In genomic region chr22:21580623-21581007, GRCh38 we compare ENCODE assay signal across 14 cellular contexts. TPM values are rescaled to one million over a fixed set of nuclear protein-coding genes. Genes with fewer than 3 reads are reported as not detected.
DNase-seq lines count a peak whose midpoint lies in the region; ATAC-seq, FAIRE-seq and TF ChIP-seq lines count a peak whose summit lies in the region.
"Not testable (repeated sequence)": the region's sequence is repeated elsewhere in the genome, so short reads cannot be mapped to it uniquely, and the experiment has no call there.
"Had no signal": no experiment of that assay in that cellular context is flagged by ENCODE, and none has a peak within 500 bp of the region (broad histone marks: within the 10 kb centered on the region; RNA-seq: fewer than 3 reads in every experiment).

No MANE protein-coding gene starts in this region.

- ATAC-seq in CD4-positive, alpha-beta T cell (ENCODE audit: poor library complexity); K562; effector memory CD8-positive, alpha-beta T cell (replicated peaks); natural killer cell treated with Interleukin-12 subunit alpha and Interleukin-12 subunit beta and Interleukin-15 and Interleukin-18, amount 100 ng/mL, for 72 hours: not testable (repeated sequence)

- TF ChIP-seq CTCF in C4-2B (conservative IDR thresholded peaks at IDR 0.05); CD4-positive, alpha-beta T cell (IDR thresholded peaks at IDR 0.05); VCaP (conservative IDR thresholded peaks at IDR 0.05); K562 (IDR thresholded peaks at IDR 0.05 in 2 of 3, conservative IDR thresholded peaks at IDR 0.05 in 1 of 3; ENCODE audit: insufficient read depth in 2 of 3, low read depth in 1 of 3, low read length in 3 of 3); osteocyte (IDR thresholded peaks at IDR 0.05); prostate gland (IDR thresholded peaks at IDR 0.05): not testable (repeated sequence)

- not testable (repeated sequence) for DNase-seq in CD4-positive, alpha-beta T cell; K562 (ENCODE audit: extremely low read depth in 1 of 4, low spot score in 3 of 4); effector memory CD8-positive, alpha-beta T cell; natural killer cell treated with Interleukin-12 subunit alpha and Interleukin-12 subunit beta and Interleukin-15 and Interleukin-18, amount 100 ng/mL, for 72 hours (ENCODE audit: low spot score); osteocyte (ENCODE audit: extremely low spot score, unreplicated experiment); prostate gland (ENCODE audit: low spot score)

- not testable (repeated sequence) for TF ChIP-seq POLR2A in K562 (conservative IDR thresholded peaks at IDR 0.05); prostate gland (IDR thresholded peaks at IDR 0.05)

- peaks cover 10 to 16% of the 10 kb centered on the region in 2 experiments; a peak in 3 of 5 replicates for H3K4me1 ChIP-seq in K562 (replicated peaks in 1 of 2; ENCODE audit: control insufficient read depth in 2 of 2, insufficient read depth in 2 of 2, low read length in 2 of 2)
- H3K4me1 ChIP-seq in prostate gland (replicated peaks), result peaks cover 25% of the 10 kb centered on the region

- not testable (repeated sequence) for H3K4me3 ChIP-seq in K562, prostate gland

- peaks cover 29% of the 10 kb centered on the region for H3K36me3 Mint-ChIP-seq in CD4-positive, alpha-beta T cell (ENCODE audit: low read depth)
- peaks cover 31% of the 10 kb centered on the region for H3K36me3 Mint-ChIP-seq in effector memory CD8-positive, alpha-beta T cell (ENCODE audit: insufficient read depth)
- not testable (repeated sequence) for H3K36me3 Mint-ChIP-seq in natural killer cell treated with Interleukin-12 subunit alpha and Interleukin-12 subunit beta and Interleukin-15 and Interleukin-18, amount 100 ng/mL, for 72 hours; osteocyte (ENCODE audit: unreplicated experiment)

- intact Hi-C loops in CD4-positive, alpha-beta T cell (cut with DNase I, micrococcal nuclease); K562 (cut with micrococcal nuclease); prostate gland (cut with DNase I): not testable (repeated sequence)

- peaks cover 58% of the 10 kb centered on the region for H3K36me3 ChIP-seq in K562 (ENCODE audit: control insufficient read depth, insufficient read depth, low read length)
- not testable (repeated sequence) for H3K36me3 ChIP-seq in prostate gland

- 69% methylated on average over 9 of the region's 9 CpGs for WGBS in K562 (ENCODE audit: insufficient coverage, low coverage, missing lambda C conversion rate)
- 91% methylated on average over 9 of the region's 9 CpGs for WGBS in prostate gland

- not testable (repeated sequence) for TF ChIP-seq EP300 in K562 (IDR thresholded peaks at IDR 0.05; ENCODE audit: low read length)

- not testable (repeated sequence) for BruUV-seq in K562 (replicated peaks; lab: Mats Ljungman, UMichigan)

- CTCF ChIA-PET in CD4-positive, alpha-beta T cell (lab: Charles Lee); K562 (lab: Yijun Ruan, JAX; ENCODE audit: low intra/inter-chr PET ratio): not testable (repeated sequence)

- peaks cover 68% of the 10 kb centered on the region for H4K20me1 ChIP-seq in K562 (replicated peaks; ENCODE audit: control insufficient read depth, insufficient read depth, low read length)

- peaks cover 32% of the 10 kb centered on the region for H3K9me1 ChIP-seq in K562 (ENCODE audit: control insufficient read depth, insufficient read depth, low read length)

- H2AFZ ChIP-seq in K562 (ENCODE audit: low read depth, low read length), result not testable (repeated sequence)

- in situ Hi-C loops in K562 (cut with MboI), result not testable (repeated sequence)

- H3K9me3 Mint-ChIP-seq in CD4-positive, alpha-beta T cell; effector memory CD8-positive, alpha-beta T cell; natural killer cell treated with Interleukin-12 subunit alpha and Interleukin-12 subunit beta and Interleukin-15 and Interleukin-18, amount 100 ng/mL, for 72 hours; osteocyte (ENCODE audit: unreplicated experiment): not testable (repeated sequence)

- not testable (repeated sequence) for H3K27me3 Mint-ChIP-seq in CD4-positive, alpha-beta T cell; effector memory CD8-positive, alpha-beta T cell; natural killer cell treated with Interleukin-12 subunit alpha and Interleukin-12 subunit beta and Interleukin-15 and Interleukin-18, amount 100 ng/mL, for 72 hours; osteocyte (ENCODE audit: unreplicated experiment)

- H3K4me2 ChIP-seq in K562 (ENCODE audit: insufficient read depth, low read length), result not testable (repeated sequence)

- H3K9ac ChIP-seq in K562 (ENCODE audit: insufficient read depth in 1 of 2, low read depth in 2 of 2, low read length in 2 of 2), result not testable (repeated sequence)

- H3K4me1 Mint-ChIP-seq in CD4-positive, alpha-beta T cell (ENCODE audit: low read depth), result peaks cover 54% of the 10 kb centered on the region
- H3K4me1 Mint-ChIP-seq in effector memory CD8-positive, alpha-beta T cell (ENCODE audit: low read depth in 2 of 2), result peaks cover 44 to 66% of the 10 kb centered on the region in 2 donors
- peaks cover 47 to 49% of the 10 kb centered on the region in 2 donors for H3K4me1 Mint-ChIP-seq in natural killer cell treated with Interleukin-12 subunit alpha and Interleukin-12 subunit beta and Interleukin-15 and Interleukin-18, amount 100 ng/mL, for 72 hours (ENCODE audit: low read depth in 2 of 2)
- H3K4me1 Mint-ChIP-seq in osteocyte (ENCODE audit: unreplicated experiment), result peaks cover 19% of the 10 kb centered on the region

- H3K79me2 ChIP-seq in K562 (ENCODE audit: control insufficient read depth, insufficient read depth, low read length), result peaks cover 97% of the 10 kb centered on the region

- not testable (repeated sequence) for FAIRE-seq in K562 (lab: Jason Lieb, UNC)

- not testable (repeated sequence) for H3K27me3 ChIP-seq in CD4-positive, alpha-beta T cell (ENCODE audit: control insufficient read depth, insufficient read depth, low read length); K562 (ENCODE audit: control insufficient read depth in 2 of 2, insufficient read depth in 2 of 2, low read length in 2 of 2); prostate gland (replicated peaks; ENCODE audit: insufficient read depth)

- TF ChIP-seq RAD21 in K562 (CRISPR knock-in tag; conservative IDR thresholded peaks at IDR 0.05 in 1 of 2, IDR thresholded peaks at IDR 0.05 in 1 of 2), result not testable (repeated sequence)

- H3K27ac Mint-ChIP-seq in CD4-positive, alpha-beta T cell, result peak overlapping the region; percentile 12
- H3K27ac Mint-ChIP-seq in effector memory CD8-positive, alpha-beta T cell, result peak overlapping the region; percentile 22 to 85
- H3K27ac Mint-ChIP-seq in natural killer cell treated with Interleukin-12 subunit alpha and Interleukin-12 subunit beta and Interleukin-15 and Interleukin-18, amount 100 ng/mL, for 72 hours, result peak overlapping the region in 1 of 2 donors; percentile 80
- H3K27ac Mint-ChIP-seq in osteocyte (ENCODE audit: unreplicated experiment), result peak overlapping the region; percentile 10

- POLR2A ChIA-PET in CD4-positive, alpha-beta T cell (lab: Charles Lee), result not testable (repeated sequence)
- POLR2A ChIA-PET in K562 (lab: Yijun Ruan, JAX), result interaction anchor here (0.5 to 76.8 kb wide), 4 partner anchors 8 to 380 kb away, joined by 3 to 4622 read pairs (median 22); partner anchors contain the start of genes CCDC116, SDF2L1 and YDJC

- H3K27ac ChIP-seq in C4-2B (peak overlapping the region; percentile 76), VCaP (peak overlapping the region; percentile 82), prostate gland (peak overlapping the region; percentile 40 to 54)
- H3K27ac ChIP-seq in CD4-positive, alpha-beta T cell (ENCODE audit: low read depth, low read length); K562 (ENCODE audit: extremely low read depth, low read depth, low read length): not testable (repeated sequence)

- H3K4me3 Mint-ChIP-seq in CD4-positive, alpha-beta T cell; osteocyte (ENCODE audit: unreplicated experiment): not testable (repeated sequence)
- H3K4me3 Mint-ChIP-seq in effector memory CD8-positive, alpha-beta T cell, result peak overlapping the region; percentile 42 to 57
- peak overlapping the region; percentile 48 for H3K4me3 Mint-ChIP-seq in natural killer cell treated with Interleukin-12 subunit alpha and Interleukin-12 subunit beta and Interleukin-15 and Interleukin-18, amount 100 ng/mL, for 72 hours

- H3K9me3 ChIP-seq in CD4-positive, alpha-beta T cell (ENCODE audit: control insufficient read depth, low read length); K562 (replicated peaks; ENCODE audit: control insufficient read depth, insufficient read depth, low read depth, low read length); prostate gland: not testable (repeated sequence)

RNA-seq across cellular contexts. Expression of gene UBE2L3, which starts 13.1 kb away (rescaled TPM):
- total RNA-seq in CD4-positive, alpha-beta T cell, result 10 to 100 TPM; 18.7 TPM
- 76.2 and 94.2 TPM in 2 replicates for total RNA-seq in K562 (2011; cell fraction: chromatin; rRNA removed; ENCODE audit: low replicate concordance)
- total RNA-seq in K562 (2011; cell fraction: nucleolus; rRNA removed), result 66.2 and 75.7 TPM in 2 replicates
- 78.4 and 92.8 TPM in 2 replicates for total RNA-seq in K562 (2011; cell fraction: nucleoplasm; rRNA removed)
- 215 and 275 TPM in 2 replicates for total RNA-seq in K562 (2014; rRNA removed)
- 285 and 298 TPM in 2 replicates for total RNA-seq in K562 (2014; rRNA removed; fragmentation: Illumina TruSeq; extraction: Trizol)
- 335 and 354 TPM in 2 replicates for total RNA-seq in K562 (2015; rRNA removed; fragmentation: Illumina TruSeq; extraction: Trizol)
- 240 TPM in 2 replicates for total RNA-seq in K562 (2021)
- polyA plus RNA-seq in K562 (2011; rRNA removed), result 206 and 218 TPM in 2 replicates
- polyA plus RNA-seq in K562 (2011; cell fraction: cytosol; rRNA removed), result 145 and 195 TPM in 2 replicates
- polyA plus RNA-seq in K562 (2011; cell fraction: nucleus; rRNA removed), result 56.6 and 72.9 TPM in 2 replicates
- polyA plus RNA-seq in K562 (2012), result 253 and 378 TPM in 2 replicates
- polyA plus RNA-seq in K562 (2014; fragmentation: Illumina TruSeq; extraction: Trizol), result 493 and 580 TPM in 2 replicates
- 100 to 1,000 TPM; 575 to 625 TPM for polyA plus RNA-seq in K562 (2014; fragmentation: Nextera tagmentation; extraction: Ambion mirVana)
- polyA plus RNA-seq in K562 (2014; rRNA removed), result 266 and 269 TPM in 2 replicates
- 172 and 189 TPM in 2 replicates for polyA minus RNA-seq in K562 (2011; rRNA and poly(A)+ RNA removed)
- polyA minus RNA-seq in K562 (2011; cell fraction: cytosol; rRNA and poly(A)+ RNA removed), result 89.8 and 112 TPM in 2 replicates
- polyA minus RNA-seq in K562 (2011; cell fraction: nucleus; rRNA and poly(A)+ RNA removed), result 25.2 and 45.9 TPM in 2 replicates
- total RNA-seq in natural killer cell treated with Interleukin-12 subunit alpha and Interleukin-12 subunit beta and Interleukin-15 and Interleukin-18, amount 100 ng/mL, for 72 hours, result 100 to 1,000 TPM in 1 of 2 donors, 10 to 100 TPM in 1; 86.3 to 114 TPM
- 57.1 and 57.9 TPM in 2 replicates for total RNA-seq in osteocyte
- total RNA-seq in prostate gland, result 10 to 100 TPM; 61.7 to 78.1 TPM

RNA-seq across cellular contexts. Expression of gene RIMBP3C, which starts 29.4 kb away (rescaled TPM):
- under 1 TPM in 1 of 2 experiments, not detected in 1; 0.14 TPM for total RNA-seq in CD4-positive, alpha-beta T cell
- total RNA-seq in K562 (2011; cell fraction: chromatin; rRNA removed; ENCODE audit: low replicate concordance), result 0.79 and 1.6 TPM in 2 replicates
- 2.1 and 2.3 TPM in 2 replicates for total RNA-seq in K562 (2011; cell fraction: nucleolus; rRNA removed)
- 1.0 TPM in 1 of 2 replicates, not detected in the other for total RNA-seq in K562 (2011; cell fraction: nucleoplasm; rRNA removed)
- total RNA-seq in K562 (2014; rRNA removed) (0.65 and 0.77 TPM in 2 replicates), K562 (2014; rRNA removed; fragmentation: Illumina TruSeq; extraction: Trizol) (0.06 and 0.15 TPM in 2 replicates), K562 (2015; rRNA removed; fragmentation: Illumina TruSeq; extraction: Trizol) (0.25 and 0.34 TPM in 2 replicates), K562 (2021) (0.89 and 0.98 TPM in 2 replicates), osteocyte (0.68 TPM in 1 of 2 replicates, not detected in the other), prostate gland (1 to 10 TPM in 1 of 2 donors, under 1 TPM in 1; 0.14 to 6.4 TPM)
- polyA plus RNA-seq in K562 (2011; rRNA removed) (0.13 and 0.19 TPM in 2 replicates), K562 (2014; fragmentation: Illumina TruSeq; extraction: Trizol) (0.09 and 0.26 TPM in 2 replicates), K562 (2014; fragmentation: Nextera tagmentation; extraction: Ambion mirVana) (not detected), K562 (2014; rRNA removed) (0.17 TPM in 1 of 2 replicates, not detected in the other)
- 0.06 TPM in 1 of 2 replicates, not detected in the other for polyA plus RNA-seq in K562 (2011; cell fraction: cytosol; rRNA removed)
- polyA plus RNA-seq in K562 (2011; cell fraction: nucleus; rRNA removed), result 0.16 and 0.41 TPM in 2 replicates
- polyA plus RNA-seq in K562 (2012), result 0.75 and 0.85 TPM in 2 replicates
- polyA minus RNA-seq in K562 (2011; rRNA and poly(A)+ RNA removed), result 0.60 and 0.90 TPM in 2 replicates
- 1.2 and 2.5 TPM in 2 replicates for polyA minus RNA-seq in K562 (2011; cell fraction: cytosol; rRNA and poly(A)+ RNA removed)
- 2.3 and 4.4 TPM in 2 replicates for polyA minus RNA-seq in K562 (2011; cell fraction: nucleus; rRNA and poly(A)+ RNA removed)
- 1 to 10 TPM in 1 of 2 donors, under 1 TPM in 1; 0.50 to 1.4 TPM for total RNA-seq in natural killer cell treated with Interleukin-12 subunit alpha and Interleukin-12 subunit beta and Interleukin-15 and Interleukin-18, amount 100 ng/mL, for 72 hours
- total RNA-seq: Daoy had no signal

RNA-seq across cellular contexts. Expression of gene YDJC, which starts 49.2 kb away (rescaled TPM):
- 10 to 100 TPM; 23.9 to 25.2 TPM for total RNA-seq in CD4-positive, alpha-beta T cell
- 121 and 504 TPM in 2 replicates for total RNA-seq in K562 (2011; cell fraction: chromatin; rRNA removed; ENCODE audit: low replicate concordance)
- 857 and 885 TPM in 2 replicates for total RNA-seq in K562 (2011; cell fraction: nucleolus; rRNA removed)
- 325 and 370 TPM in 2 replicates for total RNA-seq in K562 (2011; cell fraction: nucleoplasm; rRNA removed)
- total RNA-seq in K562 (2014; rRNA removed) (871 and 1,007 TPM in 2 replicates), K562 (2014; rRNA removed; fragmentation: Illumina TruSeq; extraction: Trizol) (69.0 and 87.5 TPM in 2 replicates), K562 (2015; rRNA removed; fragmentation: Illumina TruSeq; extraction: Trizol) (164 and 196 TPM in 2 replicates), K562 (2021) (626 and 641 TPM in 2 replicates), osteocyte (15.7 and 15.9 TPM in 2 replicates), prostate gland (10 to 100 TPM; 44.9 to 74.1 TPM)
- polyA plus RNA-seq in K562 (2011; rRNA removed) (203 and 277 TPM in 2 replicates), K562 (2014; fragmentation: Illumina TruSeq; extraction: Trizol) (106 and 159 TPM in 2 replicates), K562 (2014; fragmentation: Nextera tagmentation; extraction: Ambion mirVana) (10 to 100 TPM; 13.5 to 23.5 TPM), K562 (2014; rRNA removed) (707 and 732 TPM in 2 replicates)
- polyA plus RNA-seq in K562 (2011; cell fraction: cytosol; rRNA removed), result 382 and 1,449 TPM in 2 replicates
- 629 and 1,089 TPM in 2 replicates for polyA plus RNA-seq in K562 (2011; cell fraction: nucleus; rRNA removed)
- polyA plus RNA-seq in K562 (2012), result 282 and 288 TPM in 2 replicates
- polyA minus RNA-seq in K562 (2011; rRNA and poly(A)+ RNA removed), result 35.0 and 44.2 TPM in 2 replicates
- polyA minus RNA-seq in K562 (2011; cell fraction: cytosol; rRNA and poly(A)+ RNA removed), result 212 and 264 TPM in 2 replicates
- 294 and 313 TPM in 2 replicates for polyA minus RNA-seq in K562 (2011; cell fraction: nucleus; rRNA and poly(A)+ RNA removed)
- 10 to 100 TPM; 43.1 to 68.6 TPM for total RNA-seq in natural killer cell treated with Interleukin-12 subunit alpha and Interleukin-12 subunit beta and Interleukin-15 and Interleukin-18, amount 100 ng/mL, for 72 hours

RNA-seq across cellular contexts. Expression of gene CCDC116, which starts 51.9 kb away (rescaled TPM):
- total RNA-seq in CD4-positive, alpha-beta T cell, result under 1 TPM; 0.14 to 0.20 TPM
- 11.2 and 34.3 TPM in 2 replicates for total RNA-seq in K562 (2011; cell fraction: chromatin; rRNA removed; ENCODE audit: low replicate concordance)
- 28.7 and 33.9 TPM in 2 replicates for total RNA-seq in K562 (2011; cell fraction: nucleolus; rRNA removed)
- 18.1 and 19.5 TPM in 2 replicates for total RNA-seq in K562 (2011; cell fraction: nucleoplasm; rRNA removed)
- total RNA-seq in K562 (2014; rRNA removed), result 9.3 and 13.6 TPM in 2 replicates
- total RNA-seq in K562 (2014; rRNA removed; fragmentation: Illumina TruSeq; extraction: Trizol), result 2.1 and 2.8 TPM in 2 replicates
- total RNA-seq in K562 (2015; rRNA removed; fragmentation: Illumina TruSeq; extraction: Trizol), result 4.7 and 5.2 TPM in 2 replicates
- total RNA-seq in K562 (2021), result 11.3 and 15.6 TPM in 2 replicates
- polyA plus RNA-seq in K562 (2011; rRNA removed), result 1.6 and 2.1 TPM in 2 replicates
- 1.8 and 5.8 TPM in 2 replicates for polyA plus RNA-seq in K562 (2011; cell fraction: cytosol; rRNA removed)
- polyA plus RNA-seq in K562 (2011; cell fraction: nucleus; rRNA removed), result 6.5 and 19.5 TPM in 2 replicates
- polyA plus RNA-seq in K562 (2012), result 5.2 and 6.4 TPM in 2 replicates
- 6.3 and 8.9 TPM in 2 replicates for polyA plus RNA-seq in K562 (2014; fragmentation: Illumina TruSeq; extraction: Trizol)
- 1 to 10 TPM; 1.6 to 2.3 TPM for polyA plus RNA-seq in K562 (2014; fragmentation: Nextera tagmentation; extraction: Ambion mirVana)
- 7.1 and 8.6 TPM in 2 replicates for polyA plus RNA-seq in K562 (2014; rRNA removed)
- 1.3 and 1.8 TPM in 2 replicates for polyA minus RNA-seq in K562 (2011; rRNA and poly(A)+ RNA removed)
- 1.5 and 3.9 TPM in 2 replicates for polyA minus RNA-seq in K562 (2011; cell fraction: cytosol; rRNA and poly(A)+ RNA removed)
- 8.3 and 12.3 TPM in 2 replicates for polyA minus RNA-seq in K562 (2011; cell fraction: nucleus; rRNA and poly(A)+ RNA removed)
- 1 to 10 TPM; 2.0 to 2.5 TPM for total RNA-seq in natural killer cell treated with Interleukin-12 subunit alpha and Interleukin-12 subunit beta and Interleukin-15 and Interleukin-18, amount 100 ng/mL, for 72 hours
- total RNA-seq in osteocyte, result 0.59 and 0.78 TPM in 2 replicates
- 1 to 10 TPM in 1 of 2 donors, under 1 TPM in 1; 0.27 to 3.1 TPM for total RNA-seq in prostate gland
- total RNA-seq: A172, G401 had no signal
- polyA plus RNA-seq: CD14-positive monocyte; CD4-positive, alpha-beta memory T cell; CD8-positive, alpha-beta memory T cell had no signal
